24 cellular contexts compared by ENCODE assay signal in the genomic region with DNA sequence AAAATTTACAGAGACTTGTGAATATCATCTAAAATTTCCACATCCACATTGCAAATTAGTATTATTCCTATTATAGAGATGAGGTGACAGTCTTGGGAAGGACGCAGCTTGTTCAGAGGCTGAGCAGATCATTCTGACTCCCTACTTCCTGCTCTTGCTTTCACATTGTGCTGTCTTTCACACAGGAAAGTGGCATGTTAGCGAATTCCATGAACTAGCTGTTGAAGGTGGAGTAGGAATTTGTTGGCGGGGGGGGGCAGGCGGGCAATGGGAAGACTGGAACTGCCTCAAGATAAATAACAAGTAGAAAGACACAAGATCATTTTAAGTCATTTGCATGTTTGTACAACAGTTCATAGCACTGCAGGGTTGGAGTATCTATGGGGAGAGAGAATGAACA. TPM values are rescaled to one million over a fixed set of nuclear protein-coding genes. Genes with fewer than 3 reads are reported as not detected.
A peak's percentile ranks its signal among the peaks of the same experiment; 100 is the strongest.
DNase-seq lines count a peak whose midpoint lies in the region; ATAC-seq, FAIRE-seq and TF ChIP-seq lines count a peak whose summit lies in the region.
"Had no signal": no experiment of that assay in that cellular context is flagged by ENCODE, and none has a peak within 500 bp of the region (broad histone marks: within the 10 kb centered on the region; RNA-seq: fewer than 3 reads in every experiment).

No MANE protein-coding gene starts in this region.

- H3K4me3 ChIP-seq in choroid plexus epithelial cell (ENCODE audit: low read depth, low read length) (no peak overlapping the region), kidney (ENCODE audit: low read length in 2 of 2) (no peak overlapping the region)

- DNase-seq in UCSD-AML1 (lab: John Stamatoyannopoulos, UW; ENCODE audit: unreplicated experiment), result peak; percentile 9
- DNase-seq in choroid plexus epithelial cell (ENCODE audit: low read depth), result peak; percentile 56
- DNase-seq in kidney tubule cell (ENCODE audit: low spot score), result peak; percentile 78
- no peak for DNase-seq in osteocyte (ENCODE audit: extremely low spot score, unreplicated experiment)
- DNase-seq in DMS 273 treated with DMSO at 0.1 percent for 48 hours (lab: John Stamatoyannopoulos, UW), result no peak
- no peak for DNase-seq in activated CD4-positive, alpha-beta T cell treated with anti-CD3 and anti-CD28 coated beads, Interleukin-2, amount 50 U/mL, for 1 hour
- DNase-seq in kidney, result no peak
- DNase-seq: AML-193, DMS79 treated with DMSO at 0.1 percent for 48 hours, Karpas-422, MM.1S, NCI-H1092, NCI-H146, NCI-H2029 treated with DMSO at 0.1 percent for 48 hours, NCI-H446 treated with DMSO at 0.1 percent for 48 hours, NCI-H748 treated with DMSO at 0.1 percent for 48 hours, PC-3 had no signal

- no peak for TF ChIP-seq CTCF in choroid plexus epithelial cell (conservative IDR thresholded peaks at IDR 0.05; ENCODE audit: low read depth, low read length)
- no peak for TF ChIP-seq CTCF in osteocyte (IDR thresholded peaks at IDR 0.05)
- no peak for TF ChIP-seq CTCF in kidney (IDR thresholded peaks at IDR 0.05; ENCODE audit: borderline replicate concordance, extremely low read depth, insufficient read depth)

- peaks cover 0 to 6% of the 10 kb centered on the region in 2 donors for H3K9me3 ChIP-seq in kidney (ENCODE audit: control insufficient read depth in 1 of 2, low read length in 2 of 2)

- peak overlapping the region; percentile 94 for H3K27ac Mint-ChIP-seq in osteocyte (ENCODE audit: unreplicated experiment)
- H3K27ac Mint-ChIP-seq: IgD-negative memory B cell had no signal

- H3K27ac ChIP-seq in kidney (ENCODE audit: low read depth in 2 of 2, low read length in 2 of 2), result no peak overlapping the region
- H3K27ac ChIP-seq: C4-2B, HL-60, RWPE1 had no signal

- intact Hi-C loops in kidney (cut with DNase I), result no loop called here

- H3K36me3 Mint-ChIP-seq in osteocyte (ENCODE audit: unreplicated experiment), result no peaks in the 10 kb centered on the region
- H3K36me3 Mint-ChIP-seq: IgD-negative memory B cell had no signal

- no peak for FAIRE-seq in kidney (lab: Jason Lieb, UNC)
- FAIRE-seq: H1, HTR-8/SVneo had no signal

- ATAC-seq in HG02870 (IDR thresholded peaks at IDR 0.05; ENCODE audit: unreplicated experiment), result no peak
- ATAC-seq: PC-3 had no signal

- H3K36me3 ChIP-seq in kidney (ENCODE audit: control insufficient read depth in 1 of 2, insufficient read depth in 2 of 2, low read length in 2 of 2), result no peaks in the 10 kb centered on the region

- H3K4me1 ChIP-seq in kidney (ENCODE audit: control insufficient read depth in 1 of 2, insufficient read depth in 1 of 2, low read depth in 1 of 2, low read length in 2 of 2), result peaks cover 3 to 5% of the 10 kb centered on the region in 2 donors

- H3K27me3 Mint-ChIP-seq in osteocyte (ENCODE audit: unreplicated experiment), result no peaks in the 10 kb centered on the region

- H3K9me3 Mint-ChIP-seq in osteocyte (ENCODE audit: unreplicated experiment), result no peaks in the 10 kb centered on the region

- no peak overlapping the region for H3K9ac ChIP-seq in kidney (ENCODE audit: low read length in 2 of 2)

- H3K4me3 Mint-ChIP-seq in osteocyte (ENCODE audit: unreplicated experiment), result no peak overlapping the region
- H3K4me3 Mint-ChIP-seq: IgD-negative memory B cell had no signal

- peaks cover 51% of the 10 kb centered on the region for H3K4me1 Mint-ChIP-seq in osteocyte (ENCODE audit: unreplicated experiment)
- H3K4me1 Mint-ChIP-seq: IgD-negative memory B cell had no signal

RNA-seq across cellular contexts. Expression of gene PF4V1, which starts 2.3 kb away (rescaled TPM):
- total RNA-seq in osteocyte, result 0.78 TPM in 1 of 2 replicates, not detected in the other
- total RNA-seq in kidney, result 1.0 TPM
- not detected for polyA plus RNA-seq in kidney (ENCODE audit: insufficient read depth, low read depth, low replicate concordance)
- total RNA-seq: H1, PC-3 had no signal
- polyA plus RNA-seq: H1, IgD-negative memory B cell had no signal

RNA-seq across cellular contexts. Expression of gene CXCL1, which starts 13.8 kb away (rescaled TPM):
- total RNA-seq in osteocyte (118 and 132 TPM in 2 replicates), kidney (29.7 TPM)
- polyA plus RNA-seq in kidney (ENCODE audit: insufficient read depth, low read depth, low replicate concordance), result 6.4 TPM
- polyA plus RNA-seq: IgD-negative memory B cell had no signal

RNA-seq across cellular contexts. Expression of gene CXCL6, which starts 18.9 kb away (rescaled TPM):
- total RNA-seq in osteocyte, result 35.3 and 37.6 TPM in 2 replicates
- total RNA-seq in kidney, result 8.2 TPM
- polyA plus RNA-seq in kidney (ENCODE audit: insufficient read depth, low read depth, low replicate concordance), result 1.1 TPM
- polyA plus RNA-seq: IgD-negative memory B cell had no signal

Comparison
In these comparisons a context has a peak if more than half of its experiments do, and no peak if none do; other contexts are left out.
1. DNase-seq: peak in UCSD-AML1 (single experiment), choroid plexus epithelial cell (single experiment) and kidney tubule cell (single experiment); none in osteocyte (single experiment), DMS 273 treated with DMSO at 0.1 percent for 48 hours (single experiment), activated CD4-positive, alpha-beta T cell treated with anti-CD3 and anti-CD28 coated beads, Interleukin-2, amount 50 U/mL, for 1 hour (single experiment) and kidney (single experiment).